In the genomic region with DNA sequence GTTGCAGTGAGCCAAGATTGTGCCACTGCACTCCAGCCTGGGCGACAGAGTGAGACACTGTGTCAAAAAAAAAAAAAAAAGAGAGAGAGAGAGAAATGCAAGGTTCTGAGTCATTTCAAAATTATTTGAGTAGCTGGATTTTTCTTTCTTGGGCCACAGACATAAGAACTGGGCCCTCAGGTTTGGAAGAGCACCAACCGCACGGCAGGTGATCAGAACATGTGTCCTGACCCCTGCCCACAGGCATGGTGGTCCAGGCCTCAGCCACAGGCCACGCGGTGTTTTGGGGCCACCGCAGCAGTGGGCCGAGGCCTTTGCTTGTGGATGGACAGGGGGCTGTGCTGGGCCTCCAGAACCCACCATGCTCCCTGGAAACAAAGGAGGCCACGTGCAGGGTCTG, we compare ENCODE assay signal across 13 cellular contexts.
DNase-seq lines count a peak whose midpoint lies in the region; ATAC-seq and FAIRE-seq lines count a peak whose summit lies in the region.
"Had no signal": no experiment of that assay in that cellular context is flagged by ENCODE, and none has a peak within 500 bp of the region (broad histone marks: within the 10 kb centered on the region; RNA-seq: fewer than 3 reads in every experiment).

No MANE protein-coding gene starts in this region.

- H3K27ac ChIP-seq in caudate nucleus (ENCODE audit: low read depth, low read length) (peak overlapping the region; percentile 0), layer of hippocampus (ENCODE audit: low read depth, low read length) (peak overlapping the region; percentile 17)

- no peaks in the 10 kb centered on the region for H3K27me3 ChIP-seq in layer of hippocampus (ENCODE audit: control insufficient read depth, insufficient read depth, low read length)

- no peak for FAIRE-seq in HTR-8/SVneo (lab: Jason Lieb, UNC)

- peak; percentile 74 for DNase-seq in A172 (ENCODE audit: low spot score)
- peak; percentile 62 for DNase-seq in HTR-8/SVneo (ENCODE audit: insufficient read length, low spot score)
- DNase-seq in caudate nucleus (lab: John Stamatoyannopoulos, UW) = no peak
- no peak for DNase-seq in activated CD4-positive, alpha-beta T cell treated with anti-CD3 and anti-CD28 coated beads, Interleukin-2, amount 50 U/mL, for 1 hour
- DNase-seq in T-helper 1 cell = no peak
- DNase-seq in NK-92 (lab: John Stamatoyannopoulos, UW; ENCODE audit: unreplicated experiment) = no peak
- DNase-seq: activated T-cell treated with anti-CD3 and anti-CD28 coated beads for 4 hours; DMS 273 treated with DMSO at 0.1 percent for 48 hours; effector memory CD8-positive, alpha-beta T cell; NK-92 treated with Interleukin-12 subunit alpha and Interleukin-12 subunit beta, amount 100 ng/mL, for 24 hours; occipital lobe had no signal

- ATAC-seq in GM18873 (IDR thresholded peaks at IDR 0.05; ENCODE audit: low FRiP score, unreplicated experiment) = no peak
- ATAC-seq: effector memory CD8-positive, alpha-beta T cell had no signal

Comparison
In these comparisons a context has a peak if more than half of its experiments do, and no peak if none do; other contexts are left out.
1. DNase-seq: peak in A172 (single experiment) and HTR-8/SVneo (single experiment); none in caudate nucleus (0 of 61), activated CD4-positive, alpha-beta T cell treated with anti-CD3 and anti-CD28 coated beads, Interleukin-2, amount 50 U/mL, for 1 hour (single experiment), T-helper 1 cell (0 of 5) and NK-92 (single experiment).